ENCODE assay signal across 18 cellular contexts in genomic region chr20:25030007-25030648, GRCh38. TPM values are rescaled to one million over a fixed set of nuclear protein-coding genes. Genes with fewer than 3 reads are reported as not detected.
DNase-seq lines count a peak whose midpoint lies in the region; ATAC-seq, FAIRE-seq and TF ChIP-seq lines count a peak whose summit lies in the region.
"Had no signal": no experiment of that assay in that cellular context is flagged by ENCODE, and none has a peak within 500 bp of the region (broad histone marks: within the 10 kb centered on the region; RNA-seq: fewer than 3 reads in every experiment).

No MANE protein-coding gene starts in this region.

- no peak overlapping the region for H3K4me3 Mint-ChIP-seq in neural crest cell
- H3K4me3 Mint-ChIP-seq: H9 had no signal

- 94 to 97% methylated on average over 5 of the region's 5 CpGs for WGBS in heart right ventricle, 2 donors

- intact Hi-C loops in left ventricle myocardium inferior (cut with micrococcal nuclease) (no loop called here), heart right ventricle (cut with DNase I) (loop anchor here in 1 of 10 donors (5.0 kb wide), 1 partner anchor 37 kb away; no protein-coding TSS in a partner anchor)

- peaks cover 54% of the 10 kb centered on the region for H3K4me1 Mint-ChIP-seq in neural crest cell

- FAIRE-seq in frontal cortex (lab: Jason Lieb, UNC) = no peak

- H3K4me3 ChIP-seq in left ventricle myocardium inferior (no peak overlapping the region), heart right ventricle (no peak overlapping the region)
- H3K4me3 ChIP-seq: BLaER1 treated with 17β-estradiol and CSF1 and Interleukin-3, amounts not matched to agents 10 nM and 100 nM; SJSA1 had no signal

- H3K4me1 ChIP-seq in left ventricle myocardium inferior (peaks cover 82% of the 10 kb centered on the region), heart right ventricle (peaks cover 22 to 76% (median 44%) of the 10 kb centered on the region in 9 donors)
- H3K4me1 ChIP-seq: SJSA1 had no signal

- H3K9me3 Mint-ChIP-seq in neural crest cell = no peaks in the 10 kb centered on the region
- H3K9me3 Mint-ChIP-seq: H9 had no signal

- H3K9me3 ChIP-seq in left ventricle myocardium inferior (replicated peaks) (no peaks in the 10 kb centered on the region), heart right ventricle (no peaks in the 10 kb centered on the region)
- H3K9me3 ChIP-seq: SJSA1 had no signal

- peak overlapping the region; percentile 79 for H3K27ac Mint-ChIP-seq in neural crest cell (ENCODE audit: unreplicated experiment)
- H3K27ac Mint-ChIP-seq: H9 had no signal

- H3K27me3 Mint-ChIP-seq in neural crest cell (ENCODE audit: low read depth) = peaks cover 3% of the 10 kb centered on the region

- no peak for ATAC-seq in heart right ventricle
- no peak for ATAC-seq in HG03159 (IDR thresholded peaks at IDR 0.05; ENCODE audit: unreplicated experiment)

- H3K27ac ChIP-seq in left ventricle myocardium inferior (replicated peaks) (peak overlapping the region; percentile 98), heart right ventricle (peak overlapping the region in 1 of 10 donors; percentile 6)
- H3K27ac ChIP-seq: BLaER1 treated with 17β-estradiol and CSF1 and Interleukin-3, amounts not matched to agents 10 nM and 100 nM; HL-60; SJSA1 had no signal

- H3K36me3 ChIP-seq in left ventricle myocardium inferior (peaks cover 25% of the 10 kb centered on the region), heart right ventricle (peaks cover 0 to 45% (median 0%) of the 10 kb centered on the region in 9 donors)
- H3K36me3 ChIP-seq: SJSA1 had no signal

- no peak for DNase-seq in left ventricle myocardium inferior
- no peak for DNase-seq in heart right ventricle
- DNase-seq in globus pallidus (ENCODE audit: low spot score) = peak; percentile 82
- DNase-seq in neural crest cell (ENCODE audit: low read depth, low spot score) = no peak
- DNase-seq in COLO829 (ENCODE audit: low spot score) = no peak
- DNase-seq in frontal cortex (ENCODE audit: low spot score in 2 of 2) = no peak
- DNase-seq in cerebellar cortex (ENCODE audit: low spot score) = no peak
- DNase-seq: 8988T, H9, KBM-7, NCI-H146, NCI-H2107, NCI-H345, NCI-H526 treated with DMSO at 0.1 percent for 48 hours had no signal

- H3K36me3 Mint-ChIP-seq in neural crest cell (ENCODE audit: low read depth) = no peaks in the 10 kb centered on the region

- H3K27me3 ChIP-seq in left ventricle myocardium inferior (ENCODE audit: low read depth) (no peaks in the 10 kb centered on the region), heart right ventricle (no peaks in the 10 kb centered on the region)
- H3K27me3 ChIP-seq: BLaER1 treated with 17β-estradiol and CSF1 and Interleukin-3, amounts not matched to agents 10 nM and 100 nM; SJSA1 had no signal

- TF ChIP-seq CTCF in left ventricle myocardium inferior (IDR thresholded peaks at IDR 0.05; ENCODE audit: borderline replicate concordance) = no peak
- TF ChIP-seq CTCF in heart right ventricle (IDR thresholded peaks at IDR 0.05) = no peak
- TF ChIP-seq CTCF in neural crest cell (conservative IDR thresholded peaks at IDR 0.05) = no peak

RNA-seq across cellular contexts. Expression of gene ACSS1, which starts 27.8 kb away (rescaled TPM):
- total RNA-seq in left ventricle myocardium inferior (159 TPM), heart right ventricle (100 to 1,000 TPM in 3 of 10 donors, 10 to 100 TPM in 7; 72.5 to 114 (median 87.4) TPM), neural crest cell (13.1 and 14.0 TPM in 2 replicates), frontal cortex (3.7 TPM)
- polyA plus RNA-seq in heart right ventricle = 10 to 100 TPM; 29.7 to 62.2 TPM

RNA-seq across cellular contexts. Expression of gene APMAP, which starts 37.6 kb away (rescaled TPM):
- total RNA-seq in left ventricle myocardium inferior (23.8 TPM), heart right ventricle (10 to 100 TPM; 22.5 to 44.6 (median 33.1) TPM), neural crest cell (85.0 and 88.6 TPM in 2 replicates), frontal cortex (73.4 TPM)
- 10 to 100 TPM; 15.3 to 48.5 TPM for polyA plus RNA-seq in heart right ventricle

RNA-seq across cellular contexts. Expression of gene VSX1, which starts 51.8 kb away (rescaled TPM):
- total RNA-seq in left ventricle myocardium inferior (0.33 TPM), heart right ventricle (under 1 TPM in 8 of 10 donors, not detected in 2; 0.20 to 0.79 (median 0.42) TPM), neural crest cell (3.8 and 4.2 TPM in 2 replicates), frontal cortex (not detected)
- polyA plus RNA-seq in heart right ventricle = under 1 TPM; 0.16 to 0.37 TPM
- total RNA-seq: H9, SJSA1 had no signal
